8 cellular contexts compared by ENCODE assay signal in the genomic region with DNA sequence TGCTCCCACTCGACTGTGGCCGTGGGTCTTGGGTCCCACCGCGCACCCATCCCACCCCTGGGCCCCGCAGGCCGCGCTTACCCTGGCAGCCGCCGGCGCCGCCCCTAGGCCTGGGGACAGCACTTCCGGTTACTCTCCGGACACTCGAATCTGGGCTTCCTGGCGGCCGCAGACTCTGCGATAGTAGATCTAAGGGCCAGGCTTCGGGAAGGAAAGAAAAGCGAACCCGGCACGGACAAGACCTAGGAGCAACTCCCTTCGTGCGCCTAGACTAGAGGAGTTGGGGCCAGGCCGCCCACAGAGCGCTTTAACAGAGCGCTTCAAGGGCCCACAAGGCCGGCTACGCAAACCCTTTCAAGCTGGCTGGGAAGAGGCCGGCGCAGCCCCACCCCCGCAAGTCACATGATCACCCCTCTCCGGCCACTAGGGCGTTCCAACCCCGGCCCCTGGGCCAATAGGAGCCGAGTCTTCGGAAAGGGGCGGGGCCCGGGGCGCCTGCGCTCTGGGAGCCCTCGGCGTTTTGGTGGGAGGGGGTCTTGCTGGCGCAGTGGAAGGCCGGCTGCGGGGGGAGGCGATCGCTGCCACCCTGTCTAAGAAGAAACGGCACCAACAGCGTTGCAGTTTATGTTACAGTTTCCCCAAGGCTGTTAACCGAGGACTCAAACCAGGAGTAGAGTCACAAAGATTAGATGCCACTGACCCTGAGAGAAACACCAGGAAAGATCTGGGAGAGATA. TPM values are rescaled to one million over a fixed set of nuclear protein-coding genes. Genes with fewer than 3 reads are reported as not detected.
DNase-seq lines count a peak whose midpoint lies in the region; ATAC-seq, FAIRE-seq and TF ChIP-seq lines count a peak whose summit lies in the region.
"Not testable (repeated sequence)": the region's sequence is repeated elsewhere in the genome, so short reads cannot be mapped to it uniquely, and the experiment has no call there.

Gene ZNF322, minus strand, starts transcription at position 387 of the 736 bp plus-strand sequence. CDS start 21,193 bp downstream, outside the sequence.

- H2AFZ ChIP-seq in H1 (ENCODE audit: low read length), result peak within 1 kb of the TSS; percentile 93

- ATAC-seq in memory B cell (ENCODE audit: low read depth), result peak; percentile 98

- H2BK15ac ChIP-seq in H1 (ENCODE audit: low read length), result not testable (repeated sequence)

- peak within 1 kb of the TSS; percentile 59; the same call in 1 of the 2 replicates for H4K8ac ChIP-seq in H1 (ENCODE audit: extremely low read depth, insufficient read depth, low read length)

- not testable (repeated sequence) for H3K9me3 Mint-ChIP-seq in memory B cell

- H3K18ac ChIP-seq in H1 (ENCODE audit: extremely low read depth, low read length), result peak within 1 kb of the TSS; percentile 68; the same call in 1 of the 2 replicates

- H3K4me2 ChIP-seq in H1 (ENCODE audit: insufficient read depth in 1 of 2, low read depth in 2 of 2, low read length in 2 of 2), result peak within 1 kb of the TSS; percentile 83 to 89

- FAIRE-seq in H1 (lab: Jason Lieb, UNC), result not testable (repeated sequence)

- H3K9ac ChIP-seq in H1 (replicated peaks in 1 of 4; ENCODE audit: extremely low read depth in 1 of 4, low read depth in 3 of 4, low read length in 3 of 4), result peak within 1 kb of the TSS; percentile 36 to 88 (median 56)

- peak within 1 kb of the TSS; percentile 87 for H3K4me3 Mint-ChIP-seq in memory B cell

- not testable (repeated sequence) for H3K23ac ChIP-seq in H1 (ENCODE audit: insufficient read length)

- H3K9me3 ChIP-seq in H1 (ENCODE audit: insufficient read depth in 2 of 2, low read depth in 1 of 2, low read length in 1 of 2), result not testable (repeated sequence)

- 3% methylated on average over 35 of the region's 50 CpGs; no CpG with 5 or more reads in 1 of the 2 experiments for WGBS in H1 (ENCODE audit: extremely low coverage in 1 of 2, insufficient coverage in 1 of 2, insufficient read length in 1 of 2, insufficient replicate concordance in 2 of 2, low coverage in 1 of 2, low lambda C conversion rate in 2 of 2, missing lambda C conversion rate in 1 of 2), 2 experiments

- H2BK20ac ChIP-seq in H1 (ENCODE audit: low read length), result not testable (repeated sequence)

- peaks cover 19% of the 10 kb centered on the region for H3K4me1 Mint-ChIP-seq in memory B cell

- TF ChIP-seq CTCF in GM20000 (IDR thresholded peaks at IDR 0.05; ENCODE audit: extremely low read depth, missing control alignments); H1 (IDR thresholded peaks at IDR 0.05; ENCODE audit: control extremely low read depth in 1 of 3, insufficient read depth in 1 of 3, low read depth in 1 of 3, low read length in 3 of 3): not testable (repeated sequence)

- H3K23me2 ChIP-seq in H1 (ENCODE audit: low read depth, low read length), result not testable (repeated sequence)

- H3K14ac ChIP-seq in H1 (ENCODE audit: insufficient read length), result not testable (repeated sequence)

- not testable (repeated sequence) for H3K27me3 ChIP-seq in H1 (replicated peaks in 1 of 4; ENCODE audit: control insufficient read depth in 3 of 4, extremely low read depth in 1 of 4, insufficient read depth in 3 of 4, low read length in 3 of 4)

- H3K36me3 Mint-ChIP-seq in memory B cell, result not testable (repeated sequence)

- H3K27ac Mint-ChIP-seq in memory B cell, result peak within 1 kb of the TSS; percentile 65

- not testable (repeated sequence) for H2BK120ac ChIP-seq in H1 (replicated peaks; ENCODE audit: low read depth, low read length)

- H2BK5ac ChIP-seq in H1 (ENCODE audit: low read depth, low read length), result peak within 1 kb of the TSS; percentile 46; the same call in 1 of the 2 replicates

- H3K4me3 ChIP-seq in H1 (ENCODE audit: extremely low read depth in 1 of 4, insufficient read depth in 2 of 4, low read depth in 3 of 4, low read length in 4 of 4), result peak within 1 kb of the TSS; percentile 72 to 91 (median 83)

- not testable (repeated sequence) for H3K36me3 ChIP-seq in H1 (ENCODE audit: control insufficient read depth in 2 of 4, insufficient read depth in 4 of 4, low read length in 3 of 4)

- not testable (repeated sequence) for H2AK5ac ChIP-seq in H1 (ENCODE audit: low read depth, low read length)

- not testable (repeated sequence) for H3K79me1 ChIP-seq in H1 (ENCODE audit: low read depth, low read length)

- H4K5ac ChIP-seq in H1 (ENCODE audit: insufficient read length, low read depth, low read length), result not testable (repeated sequence)

- not testable (repeated sequence) for H4K20me1 ChIP-seq in H1 (replicated peaks in 1 of 2; ENCODE audit: control insufficient read depth in 1 of 2, insufficient read depth in 2 of 2, low read length in 2 of 2)

- peak in 1 of 2 experiments; percentile 60; a peak in 2 of 3 replicates for TF ChIP-seq POLR2A in H1 (IDR thresholded peaks at IDR 0.05; ENCODE audit: control extremely low read depth in 1 of 2, low read depth in 2 of 2, low read length in 2 of 2)

- POLR2A ChIA-PET in H1 (lab: Charles Lee; ENCODE audit: partially characterized antibody), result interaction anchor here (0.6 kb wide), 1 partner anchor 1231 kb away, joined by 3 read pairs; no protein-coding TSS in a partner anchor

- not testable (repeated sequence) for H3K27ac ChIP-seq in H1 (ENCODE audit: low read depth, low read length)

- TF ChIP-seq EP300 in H1 (IDR thresholded peaks at IDR 0.05; ENCODE audit: borderline replicate concordance in 1 of 2, low read depth in 2 of 2, low read length in 2 of 2), result not testable (repeated sequence)

- H3K4me1 ChIP-seq in H1 (replicated peaks in 1 of 4; ENCODE audit: control insufficient read depth in 3 of 4, insufficient read depth in 4 of 4, low read length in 3 of 4), result not testable (repeated sequence)

- H4K91ac ChIP-seq in H1 (replicated peaks; ENCODE audit: insufficient read length, low read length), result not testable (repeated sequence)

- CTCF ChIA-PET in H1 (lab: Charles Lee; ENCODE audit: partially characterized antibody), result interaction anchor here (1.4 kb wide), 1 partner anchor 8 kb away, joined by 4 read pairs; no protein-coding TSS in a partner anchor

- not testable (repeated sequence) for TF ChIP-seq RAD21 in H1 (IDR thresholded peaks at IDR 0.05 in 1 of 2, conservative IDR thresholded peaks at IDR 0.05 in 1 of 2; ENCODE audit: low read depth in 2 of 2, low read length in 2 of 2)

- H3K4ac ChIP-seq in H1 (replicated peaks; ENCODE audit: insufficient read length, low read depth, low read length), result not testable (repeated sequence)

- H3K56ac ChIP-seq in H1 (replicated peaks; ENCODE audit: insufficient read length, low read depth, low read length), result peak within 1 kb of the TSS; percentile 73

- peaks cover 0 to 26% of the 10 kb centered on the region in 2 experiments; a peak in 2 of 4 replicates for H3K79me2 ChIP-seq in H1 (ENCODE audit: control insufficient read depth in 1 of 2, insufficient read depth in 2 of 2, low read length in 2 of 2)

- H2BK12ac ChIP-seq in H1 (ENCODE audit: low read depth, low read length), result not testable (repeated sequence)

- DNase-seq in CMK (ENCODE audit: low read depth) (peak; percentile 83), GM20000 (ENCODE audit: low spot score) (peak; percentile 94), HT-29 (ENCODE audit: low spot score) (peak; percentile 96), NOMO-1 (lab: John Stamatoyannopoulos, UW; ENCODE audit: unreplicated experiment in 2 of 2) (peak; percentile 89 to 95), H1 (ENCODE audit: low read depth in 1 of 2, low spot score in 2 of 2) (peak; percentile 71 to 97), memory B cell (ENCODE audit: low spot score in 2 of 2) (peak; percentile 80 to 84)
- DNase-seq in activated CD8-positive, alpha-beta memory T cell treated with anti-CD3 and anti-CD28 coated beads for 4 hours (ENCODE audit: low read depth in 2 of 2), result peak; percentile 74 to 78
- DNase-seq in stimulated activated CD8-positive, alpha-beta memory T cell treated with anti-CD3 and anti-CD28 coated beads, Interleukin-12 subunit alpha, Interleukin-12 subunit beta, amount 100 ng/mL, for 24 hours (ENCODE audit: extremely low read depth), result peak; percentile 81

- peaks cover 15% of the 10 kb centered on the region for H3K27me3 Mint-ChIP-seq in memory B cell

TF ChIP-seq in H1, 55 proteins besides CTCF, POLR2A, EP300 and RAD21 (continues in another document):
- TF ChIP-seq SP2 (IDR thresholded peaks at IDR 0.05; ENCODE audit: low read length) (0 out of 2 replicates have a peak, but pooled peaks have one; percentile 12), HDAC2 (IDR thresholded peaks at IDR 0.05; ENCODE audit: borderline replicate concordance in 1 of 2, low read depth in 2 of 2, low read length in 2 of 2) (peak in 1 of 2 experiments; percentile 66; a peak in 1 of 4 replicates), EGR1 (IDR thresholded peaks at IDR 0.05; ENCODE audit: borderline replicate concordance, low read depth, low read length) (peak; percentile 76; the same call in 1 of the 2 replicates), KDM4A (IDR thresholded peaks at IDR 0.05; ENCODE audit: low read depth, low read length, severe bottlenecking) (peak; percentile 28), ASH2L (IDR thresholded peaks at IDR 0.05; ENCODE audit: low read length) (peak; percentile 96), TAF1 (IDR thresholded peaks at IDR 0.05; ENCODE audit: low read depth, low read length) (peak; percentile 68), RBBP5 (IDR thresholded peaks at IDR 0.05; ENCODE audit: borderline replicate concordance, low read depth, low read length) (0 out of 2 replicates have a peak, but pooled peaks have one; percentile 65), NRF1 (IDR thresholded peaks at IDR 0.05; ENCODE audit: low read depth, low read length) (peak; percentile 49; the same call in 1 of the 2 replicates)
- TF ChIP-seq, protein P1, sequence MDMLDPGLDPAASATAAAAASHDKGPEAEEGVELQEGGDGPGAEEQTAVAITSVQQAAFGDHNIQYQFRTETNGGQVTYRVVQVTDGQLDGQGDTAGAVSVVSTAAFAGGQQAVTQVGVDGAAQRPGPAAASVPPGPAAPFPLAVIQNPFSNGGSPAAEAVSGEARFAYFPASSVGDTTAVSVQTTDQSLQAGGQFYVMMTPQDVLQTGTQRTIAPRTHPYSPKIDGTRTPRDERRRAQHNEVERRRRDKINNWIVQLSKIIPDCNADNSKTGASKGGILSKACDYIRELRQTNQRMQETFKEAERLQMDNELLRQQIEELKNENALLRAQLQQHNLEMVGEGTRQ (IDR thresholded peaks at IDR 0.05; ENCODE audit: low read length), result peak; percentile 80

RNA-seq across cellular contexts. Expression of gene ZNF322, which starts in this region (rescaled TPM):
- total RNA-seq in HT-29 (2014; rRNA removed; shearing (Covaris generic)), result 7.0 and 21.5 TPM in 2 replicates
- total RNA-seq in H1 (2021; fragmentation: NEBNext Ultra II Directional; extraction: Animal tissue kit (Norgen Biotek cat#: 25700)), result 29.7 and 35.0 TPM in 2 replicates
- polyA plus RNA-seq in H1 (2011; rRNA removed), result 3.5 and 5.3 TPM in 2 replicates
- 7.8 TPM for polyA plus RNA-seq in H1 (2011; cell fraction: cytosol; rRNA removed)
- polyA plus RNA-seq in H1 (2011; cell fraction: nucleus; rRNA removed), result 15.4 TPM
- polyA plus RNA-seq in H1 (2012, experiment 1 of 2), result 8.2 to 16.9 TPM (median 10.0 TPM) in 4 replicates
- 0.92 TPM for polyA plus RNA-seq in H1 (2012, experiment 2 of 2)
- polyA plus RNA-seq in H1 (2013, experiment 1 of 2), result 11.2 TPM
- polyA plus RNA-seq in H1 (2013, experiment 2 of 2), result 11.5 TPM
- polyA minus RNA-seq in H1 (2011; rRNA and poly(A)+ RNA removed), result 26.9 and 33.6 TPM in 2 replicates
- polyA minus RNA-seq in H1 (2011; cell fraction: cytosol; rRNA and poly(A)+ RNA removed), result 17.0 TPM
- polyA minus RNA-seq in H1 (2011; cell fraction: nucleus; rRNA and poly(A)+ RNA removed), result 112 TPM
